Comparison of ENCODE assay signal across 1 cellular context in genomic region chr7:603152-603941, GRCh38.
TF ChIP-seq lines count a peak whose summit lies in the region.

No MANE protein-coding gene starts in this region.

TF ChIP-seq in K562, 482 proteins besides CTCF, POLR2A, EP300 and RAD21 (continued from another document and continues in another):
- no peak for TF ChIP-seq CLOCK (CRISPR knock-in tag; IDR thresholded peaks at IDR 0.05; ENCODE audit: borderline replicate concordance)
- TF ChIP-seq HSF4 (CRISPR knock-in tag; IDR thresholded peaks at IDR 0.05; ENCODE audit: borderline replicate concordance), result no peak
- TF ChIP-seq, protein P1, sequence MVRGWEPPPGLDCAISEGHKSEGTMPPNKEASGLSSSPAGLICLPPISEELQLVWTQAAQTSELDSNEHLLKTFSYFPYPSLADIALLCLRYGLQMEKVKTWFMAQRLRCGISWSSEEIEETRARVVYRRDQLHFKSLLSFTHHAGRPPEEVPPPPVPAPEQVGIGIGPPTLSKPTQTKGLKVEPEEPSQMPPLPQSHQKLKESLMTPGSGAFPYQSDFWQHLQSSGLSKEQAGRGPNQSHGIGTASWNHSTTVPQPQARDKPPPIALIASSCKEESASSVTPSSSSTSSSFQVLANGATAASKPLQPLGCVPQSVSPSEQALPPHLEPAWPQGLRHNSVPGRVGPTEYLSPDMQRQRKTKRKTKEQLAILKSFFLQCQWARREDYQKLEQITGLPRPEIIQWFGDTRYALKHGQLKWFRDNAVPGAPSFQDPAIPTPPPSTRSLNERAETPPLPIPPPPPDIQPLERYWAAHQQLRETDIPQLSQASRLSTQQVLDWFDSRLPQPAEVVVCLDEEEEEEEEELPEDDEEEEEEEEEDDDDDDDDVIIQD (CRISPR knock-in tag; IDR thresholded peaks at IDR 0.05), result no peak
- no peak for TF ChIP-seq E2F1 (CRISPR knock-in tag; IDR thresholded peaks at IDR 0.05)
- no peak for TF ChIP-seq NRF1 (conservative IDR thresholded peaks at IDR 0.05 in 1 of 2, IDR thresholded peaks at IDR 0.05 in 1 of 2)
- 0 out of 2 replicates have a peak, but pooled peaks have one; percentile 11 for TF ChIP-seq ZNF395 (CRISPR knock-in tag; IDR thresholded peaks at IDR 0.05)
- peak; percentile 50 to 81; a peak in 3 of 4 replicates for TF ChIP-seq KDM1A (IDR thresholded peaks at IDR 0.05)
- TF ChIP-seq NCOR1 (IDR thresholded peaks at IDR 0.05), result 0 out of 2 replicates have a peak, but pooled peaks have one; percentile 40
- TF ChIP-seq ZNF239 (CRISPR knock-in tag; IDR thresholded peaks at IDR 0.05), result no peak
- TF ChIP-seq, protein P2, sequence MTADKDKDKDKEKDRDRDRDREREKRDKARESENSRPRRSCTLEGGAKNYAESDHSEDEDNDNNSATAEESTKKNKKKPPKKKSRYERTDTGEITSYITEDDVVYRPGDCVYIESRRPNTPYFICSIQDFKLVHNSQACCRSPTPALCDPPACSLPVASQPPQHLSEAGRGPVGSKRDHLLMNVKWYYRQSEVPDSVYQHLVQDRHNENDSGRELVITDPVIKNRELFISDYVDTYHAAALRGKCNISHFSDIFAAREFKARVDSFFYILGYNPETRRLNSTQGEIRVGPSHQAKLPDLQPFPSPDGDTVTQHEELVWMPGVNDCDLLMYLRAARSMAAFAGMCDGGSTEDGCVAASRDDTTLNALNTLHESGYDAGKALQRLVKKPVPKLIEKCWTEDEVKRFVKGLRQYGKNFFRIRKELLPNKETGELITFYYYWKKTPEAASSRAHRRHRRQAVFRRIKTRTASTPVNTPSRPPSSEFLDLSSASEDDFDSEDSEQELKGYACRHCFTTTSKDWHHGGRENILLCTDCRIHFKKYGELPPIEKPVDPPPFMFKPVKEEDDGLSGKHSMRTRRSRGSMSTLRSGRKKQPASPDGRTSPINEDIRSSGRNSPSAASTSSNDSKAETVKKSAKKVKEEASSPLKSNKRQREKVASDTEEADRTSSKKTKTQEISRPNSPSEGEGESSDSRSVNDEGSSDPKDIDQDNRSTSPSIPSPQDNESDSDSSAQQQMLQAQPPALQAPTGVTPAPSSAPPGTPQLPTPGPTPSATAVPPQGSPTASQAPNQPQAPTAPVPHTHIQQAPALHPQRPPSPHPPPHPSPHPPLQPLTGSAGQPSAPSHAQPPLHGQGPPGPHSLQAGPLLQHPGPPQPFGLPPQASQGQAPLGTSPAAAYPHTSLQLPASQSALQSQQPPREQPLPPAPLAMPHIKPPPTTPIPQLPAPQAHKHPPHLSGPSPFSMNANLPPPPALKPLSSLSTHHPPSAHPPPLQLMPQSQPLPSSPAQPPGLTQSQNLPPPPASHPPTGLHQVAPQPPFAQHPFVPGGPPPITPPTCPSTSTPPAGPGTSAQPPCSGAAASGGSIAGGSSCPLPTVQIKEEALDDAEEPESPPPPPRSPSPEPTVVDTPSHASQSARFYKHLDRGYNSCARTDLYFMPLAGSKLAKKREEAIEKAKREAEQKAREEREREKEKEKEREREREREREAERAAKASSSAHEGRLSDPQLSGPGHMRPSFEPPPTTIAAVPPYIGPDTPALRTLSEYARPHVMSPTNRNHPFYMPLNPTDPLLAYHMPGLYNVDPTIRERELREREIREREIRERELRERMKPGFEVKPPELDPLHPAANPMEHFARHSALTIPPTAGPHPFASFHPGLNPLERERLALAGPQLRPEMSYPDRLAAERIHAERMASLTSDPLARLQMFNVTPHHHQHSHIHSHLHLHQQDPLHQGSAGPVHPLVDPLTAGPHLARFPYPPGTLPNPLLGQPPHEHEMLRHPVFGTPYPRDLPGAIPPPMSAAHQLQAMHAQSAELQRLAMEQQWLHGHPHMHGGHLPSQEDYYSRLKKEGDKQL (CRISPR knock-in tag; IDR thresholded peaks at IDR 0.05; ENCODE audit: borderline replicate concordance), result no peak
- TF ChIP-seq FOSL1 (tag; conservative IDR thresholded peaks at IDR 0.05), result no peak
- TF ChIP-seq, protein P3, sequence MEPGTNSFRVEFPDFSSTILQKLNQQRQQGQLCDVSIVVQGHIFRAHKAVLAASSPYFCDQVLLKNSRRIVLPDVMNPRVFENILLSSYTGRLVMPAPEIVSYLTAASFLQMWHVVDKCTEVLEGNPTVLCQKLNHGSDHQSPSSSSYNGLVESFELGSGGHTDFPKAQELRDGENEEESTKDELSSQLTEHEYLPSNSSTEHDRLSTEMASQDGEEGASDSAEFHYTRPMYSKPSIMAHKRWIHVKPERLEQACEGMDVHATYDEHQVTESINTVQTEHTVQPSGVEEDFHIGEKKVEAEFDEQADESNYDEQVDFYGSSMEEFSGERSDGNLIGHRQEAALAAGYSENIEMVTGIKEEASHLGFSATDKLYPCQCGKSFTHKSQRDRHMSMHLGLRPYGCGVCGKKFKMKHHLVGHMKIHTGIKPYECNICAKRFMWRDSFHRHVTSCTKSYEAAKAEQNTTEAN (CRISPR knock-in tag; IDR thresholded peaks at IDR 0.05), result no peak
- no peak for TF ChIP-seq ZNF830 (CRISPR knock-in tag; IDR thresholded peaks at IDR 0.05)
- TF ChIP-seq JUN (IDR thresholded peaks at IDR 0.05; ENCODE audit: borderline replicate concordance, low read depth, low read length), result peak; percentile 6; the same call in 1 of the 2 replicates
- no peak for TF ChIP-seq JUN (CRISPR knock-in tag; IDR thresholded peaks at IDR 0.05; ENCODE audit: borderline replicate concordance)
- TF ChIP-seq, protein P4, sequence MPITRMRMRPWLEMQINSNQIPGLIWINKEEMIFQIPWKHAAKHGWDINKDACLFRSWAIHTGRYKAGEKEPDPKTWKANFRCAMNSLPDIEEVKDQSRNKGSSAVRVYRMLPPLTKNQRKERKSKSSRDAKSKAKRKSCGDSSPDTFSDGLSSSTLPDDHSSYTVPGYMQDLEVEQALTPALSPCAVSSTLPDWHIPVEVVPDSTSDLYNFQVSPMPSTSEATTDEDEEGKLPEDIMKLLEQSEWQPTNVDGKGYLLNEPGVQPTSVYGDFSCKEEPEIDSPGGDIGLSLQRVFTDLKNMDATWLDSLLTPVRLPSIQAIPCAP (CRISPR knock-in tag; IDR thresholded peaks at IDR 0.05; ENCODE audit: borderline replicate concordance), result no peak
- no peak for TF ChIP-seq ZZZ3 (IDR thresholded peaks at IDR 0.05)
- no peak; the same call in 1 of the 2 replicates for TF ChIP-seq ZNF444 (CRISPR knock-in tag; IDR thresholded peaks at IDR 0.05)
- TF ChIP-seq EZH2 (IDR thresholded peaks at IDR 0.05; ENCODE audit: borderline replicate concordance, low read depth, low read length), result no peak
- TF ChIP-seq EP400 (IDR thresholded peaks at IDR 0.05), result no peak
- no peak for TF ChIP-seq CREB1 (IDR thresholded peaks at IDR 0.05)
- TF ChIP-seq CREB1 (CRISPR knock-in tag; IDR thresholded peaks at IDR 0.05), result no peak
- TF ChIP-seq, protein P5, sequence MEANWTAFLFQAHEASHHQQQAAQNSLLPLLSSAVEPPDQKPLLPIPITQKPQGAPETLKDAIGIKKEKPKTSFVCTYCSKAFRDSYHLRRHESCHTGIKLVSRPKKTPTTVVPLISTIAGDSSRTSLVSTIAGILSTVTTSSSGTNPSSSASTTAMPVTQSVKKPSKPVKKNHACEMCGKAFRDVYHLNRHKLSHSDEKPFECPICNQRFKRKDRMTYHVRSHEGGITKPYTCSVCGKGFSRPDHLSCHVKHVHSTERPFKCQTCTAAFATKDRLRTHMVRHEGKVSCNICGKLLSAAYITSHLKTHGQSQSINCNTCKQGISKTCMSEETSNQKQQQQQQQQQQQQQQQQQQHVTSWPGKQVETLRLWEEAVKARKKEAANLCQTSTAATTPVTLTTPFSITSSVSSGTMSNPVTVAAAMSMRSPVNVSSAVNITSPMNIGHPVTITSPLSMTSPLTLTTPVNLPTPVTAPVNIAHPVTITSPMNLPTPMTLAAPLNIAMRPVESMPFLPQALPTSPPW (CRISPR knock-in tag; IDR thresholded peaks at IDR 0.05), result peak; percentile 35
- peak; percentile 21; the same call in 1 of the 2 replicates for TF ChIP-seq HDAC2 (IDR thresholded peaks at IDR 0.05)
- peak; percentile 71 for TF ChIP-seq GATAD2A (IDR thresholded peaks at IDR 0.05)
- peak; percentile 17 for TF ChIP-seq DACH1 (IDR thresholded peaks at IDR 0.05; ENCODE audit: partially characterized antibody)
- no peak for TF ChIP-seq ZNF764 (CRISPR knock-in tag; IDR thresholded peaks at IDR 0.05; ENCODE audit: low read depth)
- TF ChIP-seq NFIC (IDR thresholded peaks at IDR 0.05), result peak; percentile 56
- TF ChIP-seq TRIM24 (IDR thresholded peaks at IDR 0.05), result peak in 1 of 2 experiments; percentile 50; a peak in 1 of 4 replicates
- TF ChIP-seq MYC (IDR thresholded peaks at IDR 0.05; ENCODE audit: low read depth, low read length), result no peak
- no peak for TF ChIP-seq MYC (CRISPR knock-in tag; IDR thresholded peaks at IDR 0.05; ENCODE audit: borderline replicate concordance, low read depth)
- TF ChIP-seq PURB (CRISPR knock-in tag; IDR thresholded peaks at IDR 0.05; ENCODE audit: low read depth), result no peak
- no peak for TF ChIP-seq ILK (tag; IDR thresholded peaks at IDR 0.05; ENCODE audit: borderline replicate concordance, low read depth)
- TF ChIP-seq RBM39 (optimal IDR thresholded peaks at IDR 0.05; ENCODE audit: low read depth, low read length), result no peak
- TF ChIP-seq RCOR1 (IDR thresholded peaks at IDR 0.05; ENCODE audit: borderline replicate concordance in 1 of 2, low read depth in 2 of 2, low read length in 2 of 2), result peak in 1 of 2 experiments; percentile 38; a peak in 1 of 4 replicates
- no peak for TF ChIP-seq SAP30 (IDR thresholded peaks at IDR 0.05; ENCODE audit: borderline replicate concordance, insufficient read depth, low read depth, low read length, poor library complexity, severe bottlenecking)
- TF ChIP-seq MAZ (CRISPR knock-in tag; conservative IDR thresholded peaks at IDR 0.05 in 1 of 2, IDR thresholded peaks at IDR 0.05 in 1 of 2), result 0 out of 4 replicates have a peak, but pooled peaks of 1 of the 2 experiments have one; percentile 9
- peak; percentile 54; the same call in 1 of the 2 replicates for TF ChIP-seq ZBTB7A (IDR thresholded peaks at IDR 0.05; ENCODE audit: borderline replicate concordance, control insufficient read depth, low read depth, low read length)
